In genomic region chr17:63973930-63974593, GRCh38 we compare ENCODE assay signal across 1 cellular context.
TF ChIP-seq lines count a peak whose summit lies in the region.

No MANE protein-coding gene starts in this region.

TF ChIP-seq in GM12878, 131 proteins besides CTCF, POLR2A, EP300 and RAD21:
- TF ChIP-seq IKZF2 (IDR thresholded peaks at IDR 0.05) (no peak), BCL3 (IDR thresholded peaks at IDR 0.05; ENCODE audit: borderline replicate concordance, insufficient read depth, low read depth, low read length, poor library complexity, severe bottlenecking) (peak; percentile 87), ZBTB40 (IDR thresholded peaks at IDR 0.05; ENCODE audit: borderline replicate concordance) (no peak), ZSCAN29 (IDR thresholded peaks at IDR 0.05) (no peak)
TF ChIP-seq in GM12878: peak in this region for 1.
